In genomic region chr2:117814417-117815264, GRCh38 we compare ENCODE assay signal across 8 cellular contexts. TPM values are rescaled to one million over a fixed set of nuclear protein-coding genes. Genes with fewer than 3 reads are reported as not detected.
A peak's percentile ranks its signal among the peaks of the same experiment; 100 is the strongest.
DNase-seq lines count a peak whose midpoint lies in the region; FAIRE-seq and TF ChIP-seq lines count a peak whose summit lies in the region.

DDX18 (plus strand) TSS chr2:117814691; CDS start chr2:117814778, 87 bp downstream.

- 0 to 1% (median 0%) methylated on average over 43 to 57 of the region's 57 CpGs for WGBS in stomach, 5 donors

- DNase-seq in H54 (ENCODE audit: insufficient read length, low spot score) (peak; percentile 68), SHP77 (lab: John Stamatoyannopoulos, UW) (peak; percentile 98), fibroblast of the aortic adventitia (ENCODE audit: low read depth) (peak; percentile 98), nephron progenitor cell (peak; percentile 96), stomach (peak; percentile 98)
- peak; percentile 99 for DNase-seq in activated effector memory CD4-positive, alpha-beta T cell treated with anti-CD3 and anti-CD28 coated beads, Interleukin-2, amount 50 U/mL, for 16 hours

- H3K36me3 ChIP-seq in ES-I3 (ENCODE audit: insufficient read depth, low read length) (peaks cover 17% of the 10 kb centered on the region), Loucy (ENCODE audit: insufficient read depth, low read length) (peaks cover 21% of the 10 kb centered on the region), stomach (peaks cover 16 to 26% (median 24%) of the 10 kb centered on the region in 4 donors)

- peak; percentile 77 for TF ChIP-seq POLR2A in H54 (IDR thresholded peaks at IDR 0.05; ENCODE audit: low read depth, low read length)
- peak in 2 of 4 donors; percentile 50 to 60 for TF ChIP-seq POLR2A in stomach (IDR thresholded peaks at IDR 0.05)

- intact Hi-C loops in stomach (cut with DNase I; ENCODE audit: low total_unique reads) = no loop called here

- TF ChIP-seq CTCF in Loucy (conservative IDR thresholded peaks at IDR 0.05; ENCODE audit: low read length) (peak; percentile 100), fibroblast of the aortic adventitia (IDR thresholded peaks at IDR 0.05; ENCODE audit: insufficient read depth, low read length) (peak; percentile 99), nephron progenitor cell (IDR thresholded peaks at IDR 0.05) (peak; percentile 97), stomach (IDR thresholded peaks at IDR 0.05) (peak in 6 of 7 experiments; percentile 61 to 100 (median 98))

- H3K9me2 ChIP-seq in Loucy (replicated peaks; ENCODE audit: low read depth, low read length) = no peaks in the 10 kb centered on the region

- H3K27me3 ChIP-seq in Loucy (ENCODE audit: insufficient read depth, low read length, poor library complexity, severe bottlenecking) = no peaks in the 10 kb centered on the region
- H3K27me3 ChIP-seq in stomach = no peaks in the 10 kb centered on the region

- FAIRE-seq in H54 (lab: Jason Lieb, UNC) = peak; percentile 98

- peaks cover 13% of the 10 kb centered on the region for H3K27me3 Mint-ChIP-seq in nephron progenitor cell (ENCODE audit: low read depth, poor library complexity)

- H3F3A ChIP-seq in Loucy (ENCODE audit: low read depth) = no peaks in the 10 kb centered on the region

- H3K9ac ChIP-seq in ES-I3 (ENCODE audit: low read depth, low read length) (peak within 1 kb of the TSS; percentile 81), Loucy (ENCODE audit: low read depth, low read length, poor library complexity, severe bottlenecking) (peak within 1 kb of the TSS; percentile 79)

- H3K27ac Mint-ChIP-seq in nephron progenitor cell = peak within 1 kb of the TSS; percentile 99

- peak within 1 kb of the TSS; percentile 84 for H2AFZ ChIP-seq in Loucy (ENCODE audit: low read length)

- peak within 1 kb of the TSS; percentile 97 for H3K4me3 Mint-ChIP-seq in nephron progenitor cell

- peak within 1 kb of the TSS; percentile 81 to 96 (median 91) for H3K27ac ChIP-seq in stomach

- peaks cover 28% of the 10 kb centered on the region for H4K20me1 ChIP-seq in Loucy (ENCODE audit: insufficient read depth, low read length, poor library complexity, severe bottlenecking)

- peak within 1 kb of the TSS; percentile 94 for H3K4me2 ChIP-seq in Loucy (ENCODE audit: low read depth, low read length, poor library complexity, severe bottlenecking)

- H3K36me3 Mint-ChIP-seq in nephron progenitor cell (ENCODE audit: low read depth) = peaks cover 25% of the 10 kb centered on the region

- H3K9me3 ChIP-seq in ES-I3 (ENCODE audit: control insufficient read depth, insufficient read depth, low read length) = no peaks in the 10 kb centered on the region
- H3K9me3 ChIP-seq in Loucy (ENCODE audit: insufficient read depth, low read depth, low read length) = no peaks in the 10 kb centered on the region
- H3K9me3 ChIP-seq in stomach = no peaks in the 10 kb centered on the region

- H3K4me1 ChIP-seq in ES-I3 (ENCODE audit: insufficient read depth, low read length) (peaks cover 10% of the 10 kb centered on the region), Loucy (ENCODE audit: insufficient read depth, low read length, poor library complexity, severe bottlenecking) (peaks cover 19% of the 10 kb centered on the region), stomach (peaks cover 9 to 42% (median 25%) of the 10 kb centered on the region in 4 donors)

- peak within 1 kb of the TSS; percentile 86 for H3K4me3 ChIP-seq in Loucy (ENCODE audit: low read length, poor library complexity, severe bottlenecking)
- peak within 1 kb of the TSS; percentile 99 for H3K4me3 ChIP-seq in fibroblast of the aortic adventitia (ENCODE audit: low read depth, low read length)
- peak within 1 kb of the TSS; percentile 81 to 95 (median 92) for H3K4me3 ChIP-seq in stomach

- TF ChIP-seq EP300 in stomach (IDR thresholded peaks at IDR 0.05) = no peak

- no peaks in the 10 kb centered on the region for H3K9me3 Mint-ChIP-seq in nephron progenitor cell

- peaks cover 22% of the 10 kb centered on the region for H3K4me1 Mint-ChIP-seq in nephron progenitor cell

- peaks cover 46% of the 10 kb centered on the region for H3K79me2 ChIP-seq in Loucy (ENCODE audit: insufficient read depth, low read length)

RNA-seq across cellular contexts. Expression of gene DDX18, which starts in this region (rescaled TPM):
- total RNA-seq in fibroblast of the aortic adventitia (ENCODE audit: low replicate concordance) = 30.9 and 48.3 TPM in 2 replicates
- total RNA-seq in stomach = 10 to 100 TPM; 18.5 to 87.4 (median 39.4) TPM
- 10 to 100 TPM; 16.5 to 26.3 (median 18.1) TPM for polyA plus RNA-seq in stomach

Comparison
In these comparisons a context has a peak if more than half of its experiments do, and no peak if none do; other contexts are left out.
1. Peak in every context shown above with its lines: DNase-seq, H3K4me3 ChIP-seq and H3K27ac ChIP-seq.